In genomic region chr1:12067900-12068821, GRCh38 we compare ENCODE assay signal across 8 cellular contexts. TPM values are rescaled to one million over a fixed set of nuclear protein-coding genes. Genes with fewer than 3 reads are reported as not detected.
DNase-seq lines count a peak whose midpoint lies in the region; ATAC-seq and TF ChIP-seq lines count a peak whose summit lies in the region.

No MANE protein-coding gene starts in this region.

- no peaks in the 10 kb centered on the region for H3K4me1 Mint-ChIP-seq in Calu3 (ENCODE audit: low read depth, unreplicated experiment)

- H3K4me2 ChIP-seq in PC-3 (ENCODE audit: low read length) (no peak overlapping the region), fibroblast of lung (ENCODE audit: extremely low read depth, insufficient read depth, low read length) (peak overlapping the region; percentile 72)

- BruUV-seq in PC-3 (replicated peaks; lab: Mats Ljungman, UMichigan) (no TSS peak), Calu3 (replicated peaks; lab: Mats Ljungman, UMichigan) (no TSS peak)

- H3K27ac ChIP-seq in cardiac muscle cell (peak overlapping the region; percentile 31), PC-3 (ENCODE audit: low read length) (no peak overlapping the region), fibroblast of lung (ENCODE audit: insufficient read depth, low read length) (peak overlapping the region; percentile 93)

- H3K4me3 Mint-ChIP-seq in Calu3 (ENCODE audit: low read depth, unreplicated experiment): no peak overlapping the region

- TF ChIP-seq CTCF in cardiac muscle cell (IDR thresholded peaks at IDR 0.05; ENCODE audit: low read depth, low read length): no peak
- no peak for TF ChIP-seq CTCF in PC-3 (conservative IDR thresholded peaks at IDR 0.05; ENCODE audit: low read depth, low read length)
- TF ChIP-seq CTCF in fibroblast of lung (conservative IDR thresholded peaks at IDR 0.05 in 1 of 2, IDR thresholded peaks at IDR 0.05 in 1 of 2; ENCODE audit: low read depth in 1 of 2, low read length in 2 of 2): no peak
- TF ChIP-seq CTCF in Calu3 (IDR thresholded peaks at IDR 0.05; ENCODE audit: unreplicated experiment): no peak

- no peaks in the 10 kb centered on the region for H3K36me3 Mint-ChIP-seq in Calu3 (ENCODE audit: insufficient read depth, unreplicated experiment)

- no peak overlapping the region for H3K27ac Mint-ChIP-seq in Calu3 (ENCODE audit: unreplicated experiment)

- no peak overlapping the region for H3K4me3 ChIP-seq in cardiac muscle cell
- no peak overlapping the region for H3K4me3 ChIP-seq in PC-3 (ENCODE audit: low read length)
- H3K4me3 ChIP-seq in fibroblast of lung (replicated peaks in 1 of 4; ENCODE audit: control extremely low read depth in 1 of 4, insufficient read depth in 1 of 4, low read depth in 3 of 4, low read length in 4 of 4): no peak overlapping the region

- POLR2A ChIA-PET in PC-3 (lab: Charles Lee; ENCODE audit: unreplicated experiment): interaction anchor here (0.6 kb wide), 2 partner anchors 17 to 114 kb away, joined by 3 to 8 read pairs; no protein-coding TSS in a partner anchor

- H3K9me2 ChIP-seq in PC-3 (replicated peaks; ENCODE audit: low read length): no peaks in the 10 kb centered on the region

- CTCF ChIA-PET in PC-3 (lab: Charles Lee) (no interaction called here), Calu3 (lab: Charles Lee) (interaction anchor here (0.7 kb wide), 1 partner anchor 29 kb away, joined by 3 read pairs; no protein-coding TSS in a partner anchor)

- H2AFZ ChIP-seq in PC-3 (ENCODE audit: low read length): no peak overlapping the region
- peak overlapping the region; percentile 71 for H2AFZ ChIP-seq in fibroblast of lung (ENCODE audit: low read length)

- intact Hi-C loops in cardiac septum (cut with DNase I) (no loop called here), PC-3 (cut with micrococcal nuclease) (no loop called here), Calu3 (cut with micrococcal nuclease; ENCODE audit: unreplicated experiment) (no loop called here)

- H3K9me3 Mint-ChIP-seq in Calu3 (ENCODE audit: low read depth, unreplicated experiment): no peaks in the 10 kb centered on the region

- H3K9me3 ChIP-seq in cardiac muscle cell (ENCODE audit: low read depth): no peaks in the 10 kb centered on the region
- H3K9me3 ChIP-seq in PC-3 (ENCODE audit: low read length): no peaks in the 10 kb centered on the region
- H3K9me3 ChIP-seq in fibroblast of lung (ENCODE audit: control insufficient read depth, insufficient read depth, low read depth, low read length): no peaks in the 10 kb centered on the region

- H4K20me1 ChIP-seq in PC-3 (ENCODE audit: low read length): no peaks in the 10 kb centered on the region
- H4K20me1 ChIP-seq in fibroblast of lung (ENCODE audit: control insufficient read depth, extremely low read depth, insufficient read depth, low read length): no peaks in the 10 kb centered on the region

- H3K36me3 ChIP-seq in cardiac muscle cell (no peaks in the 10 kb centered on the region), PC-3 (ENCODE audit: low read depth, low read length) (no peaks in the 10 kb centered on the region), fibroblast of lung (ENCODE audit: control insufficient read depth, insufficient read depth, low read length) (no peaks in the 10 kb centered on the region)

- H3K79me2 ChIP-seq in PC-3 (ENCODE audit: low read length) (no peaks in the 10 kb centered on the region), fibroblast of lung (ENCODE audit: control insufficient read depth, insufficient read depth, low read length) (no peaks in the 10 kb centered on the region)

- DNase-seq in cardiac muscle cell (ENCODE audit: low read depth in 1 of 2, low spot score in 1 of 2): peak; percentile 57 to 92
- DNase-seq in cardiac septum (ENCODE audit: low spot score): no peak
- DNase-seq in PC-3: no peak
- DNase-seq in fibroblast of lung (ENCODE audit: low read depth in 2 of 2): peak; percentile 52 to 86
- DNase-seq in stimulated activated CD4-positive, alpha-beta T cell treated with anti-CD3 and anti-CD28 coated beads, Interleukin-4, amount 100 ng/mL, for 48 hours (ENCODE audit: low read depth in 2 of 2): peak; percentile 52 to 63
- no peak for DNase-seq in islet precursor cell
- no peak for DNase-seq in 8988T
- DNase-seq in Calu3: no peak

- H3K4me1 ChIP-seq in cardiac muscle cell (ENCODE audit: low read depth) (peaks cover 10% of the 10 kb centered on the region), PC-3 (ENCODE audit: insufficient read depth, low read length) (no peaks in the 10 kb centered on the region), fibroblast of lung (ENCODE audit: control insufficient read depth, extremely low read depth, insufficient read depth, low read length) (peaks cover 10% of the 10 kb centered on the region)

- H3F3A ChIP-seq in PC-3 (ENCODE audit: low read length, unreplicated experiment): no peaks in the 10 kb centered on the region

- ATAC-seq in PC-3: peak; percentile 62

- peaks cover 88% of the 10 kb centered on the region for H3K27me3 Mint-ChIP-seq in Calu3 (ENCODE audit: unreplicated experiment)

- H3K9ac ChIP-seq in PC-3 (ENCODE audit: low read length) (no peak overlapping the region), fibroblast of lung (ENCODE audit: insufficient read depth, low read length) (peak overlapping the region; percentile 11)

- peaks cover 27% of the 10 kb centered on the region for H3K27me3 ChIP-seq in cardiac muscle cell
- peaks cover 21% of the 10 kb centered on the region for H3K27me3 ChIP-seq in PC-3 (ENCODE audit: low read length)
- peaks cover 16% of the 10 kb centered on the region for H3K27me3 ChIP-seq in fibroblast of lung (ENCODE audit: control insufficient read depth, insufficient read depth, low read length)

RNA-seq across cellular contexts. Expression of gene TNFRSF8, which starts 5.1 kb away (rescaled TPM):
- 0.06 TPM in 1 of 2 replicates, not detected in the other for total RNA-seq in cardiac muscle cell
- polyA plus RNA-seq in cardiac muscle cell: 0.11 TPM in 1 of 2 replicates, not detected in the other
- total RNA-seq in cardiac septum: 1.4 TPM
- total RNA-seq in PC-3 (2014; rRNA removed): 0.12 TPM in 1 of 2 replicates, not detected in the other
- total RNA-seq in fibroblast of lung: 0.26 TPM in 1 of 2 replicates, not detected in the other
- 0.05 and 0.15 TPM in 2 replicates for polyA plus RNA-seq in fibroblast of lung
- 0.36 TPM in 1 of 2 replicates, not detected in the other for polyA plus RNA-seq in fibroblast of lung (2012)
- 1.1 TPM in 1 of 2 replicates, not detected in the other for polyA minus RNA-seq in fibroblast of lung (ENCODE audit: low replicate concordance)
- total RNA-seq in Calu3 (2022): not detected in 2 replicates

RNA-seq across cellular contexts. Expression of gene MIIP, which starts 48.9 kb away (rescaled TPM):
- total RNA-seq in cardiac muscle cell: 29.6 and 30.1 TPM in 2 replicates
- polyA plus RNA-seq in cardiac muscle cell: 30.8 and 39.9 TPM in 2 replicates
- 18.7 TPM for total RNA-seq in cardiac septum
- total RNA-seq in PC-3 (2014; rRNA removed): 53.5 and 74.9 TPM in 2 replicates
- total RNA-seq in fibroblast of lung: 27.1 and 28.8 TPM in 2 replicates
- polyA plus RNA-seq in fibroblast of lung: 5.2 and 7.1 TPM in 2 replicates
- polyA plus RNA-seq in fibroblast of lung (2012): 9.7 and 16.4 TPM in 2 replicates
- polyA minus RNA-seq in fibroblast of lung (ENCODE audit: low replicate concordance): 14.1 and 18.2 TPM in 2 replicates
- 23.4 and 28.8 TPM in 2 replicates for total RNA-seq in Calu3 (2022)

Comparison
In these comparisons a context has a peak if more than half of its experiments do, and no peak if none do; other contexts are left out.
1. DNase-seq: peak in cardiac muscle cell (2 of 2), fibroblast of lung (2 of 2) and stimulated activated CD4-positive, alpha-beta T cell treated with anti-CD3 and anti-CD28 coated beads, Interleukin-4, amount 100 ng/mL, for 48 hours (2 of 2); none in cardiac septum (single experiment), PC-3 (single experiment), islet precursor cell (single experiment), 8988T (single experiment) and Calu3 (single experiment).